8 cellular contexts compared by ENCODE assay signal in genomic region chr12:116916714-116917114, GRCh38. TPM values are rescaled to one million over a fixed set of nuclear protein-coding genes. Genes with fewer than 3 reads are reported as not detected.
DNase-seq lines count a peak whose midpoint lies in the region; ATAC-seq and TF ChIP-seq lines count a peak whose summit lies in the region.

No MANE protein-coding gene starts in this region.

- H3K27me3 ChIP-seq in OCI-LY1 (ENCODE audit: insufficient read depth, low read length): no peaks in the 10 kb centered on the region
- no peaks in the 10 kb centered on the region for H3K27me3 ChIP-seq in kidney epithelial cell (ENCODE audit: control insufficient read depth, insufficient read depth, low read length)

- no peaks in the 10 kb centered on the region for H3K9me3 ChIP-seq in OCI-LY1 (ENCODE audit: low read length)

- H3K4me2 ChIP-seq in OCI-LY1 (ENCODE audit: low read length): no peak overlapping the region; the same call in 1 of the 2 replicates

- intact Hi-C loops in posterior cingulate gyrus (cut with DNase I): no loop called here

- H3K36me3 ChIP-seq in OCI-LY1 (ENCODE audit: insufficient read depth, low read length) (peaks cover 6% of the 10 kb centered on the region; the same call in 1 of the 2 replicates), kidney epithelial cell (ENCODE audit: control insufficient read depth, insufficient read depth, low read length) (no peaks in the 10 kb centered on the region)

- H3F3A ChIP-seq in OCI-LY1 (ENCODE audit: insufficient read depth, low read length): no peaks in the 10 kb centered on the region

- H3K4me3 ChIP-seq in OCI-LY1 (ENCODE audit: low read depth, low read length, poor library complexity, severe bottlenecking): no peak overlapping the region
- no peak overlapping the region for H3K4me3 ChIP-seq in kidney epithelial cell (ENCODE audit: low read depth, low read length)

- peak; percentile 80 for ATAC-seq in GM18870 (IDR thresholded peaks at IDR 0.05; ENCODE audit: unreplicated experiment)
- peak; percentile 96 for ATAC-seq in HG03103 (IDR thresholded peaks at IDR 0.05; ENCODE audit: low read depth, unreplicated experiment)

- peaks cover 9% of the 10 kb centered on the region for H3K79me2 ChIP-seq in OCI-LY1 (ENCODE audit: insufficient read depth, low read length)

- H3K4me1 ChIP-seq in OCI-LY1 (ENCODE audit: insufficient read depth, low read length, severe bottlenecking): peaks cover 46% of the 10 kb centered on the region

- TF ChIP-seq CTCF in OCI-LY1 (IDR thresholded peaks at IDR 0.05; ENCODE audit: low read length) (peak; percentile 34), kidney epithelial cell (IDR thresholded peaks at IDR 0.05; ENCODE audit: insufficient read depth, low read length, poor library complexity, severe bottlenecking) (peak; percentile 52)

- DNase-seq in AG20443 (ENCODE audit: low spot score): peak; percentile 67
- peak; percentile 37 for DNase-seq in activated naive CD4-positive, alpha-beta T cell treated with anti-CD3 and anti-CD28 coated beads, Interleukin-2, amount 50 U/mL, for 16 hours
- DNase-seq in kidney epithelial cell (ENCODE audit: low read depth): peak; percentile 88
- no peak for DNase-seq in posterior cingulate gyrus
- DNase-seq in pons (ENCODE audit: low spot score): no peak

- no peaks in the 10 kb centered on the region for H4K20me1 ChIP-seq in OCI-LY1 (ENCODE audit: insufficient read depth, low read length)

- H3K9ac ChIP-seq in OCI-LY1 (ENCODE audit: low read length): no peak overlapping the region; the same call in 1 of the 2 replicates

- peak overlapping the region; percentile 51 for H3K27ac ChIP-seq in OCI-LY1 (ENCODE audit: low read depth, low read length, poor library complexity, severe bottlenecking)

- H3K9me2 ChIP-seq in OCI-LY1 (ENCODE audit: low read depth, low read length): no peaks in the 10 kb centered on the region

- H2AFZ ChIP-seq in OCI-LY1 (ENCODE audit: low read length): no peak overlapping the region

RNA-seq across cellular contexts. Expression of gene FBXW8, which starts 6.0 kb away (rescaled TPM):
- 21.0 and 25.4 TPM in 2 replicates for total RNA-seq in kidney epithelial cell

RNA-seq across cellular contexts. Expression of gene HRK, which starts 35.5 kb away (rescaled TPM):
- 3.5 TPM in 2 replicates for total RNA-seq in kidney epithelial cell

Comparison
In these comparisons a context has a peak if more than half of its experiments do, and no peak if none do; other contexts are left out.
1. DNase-seq: peak in AG20443 (single experiment), activated naive CD4-positive, alpha-beta T cell treated with anti-CD3 and anti-CD28 coated beads, Interleukin-2, amount 50 U/mL, for 16 hours (single experiment) and kidney epithelial cell (single experiment); none in posterior cingulate gyrus (0 of 10) and pons (single experiment).